ENCODE assay signal across 2 cellular contexts in genomic region chr17:44197980-44198720, GRCh38.
TF ChIP-seq lines count a peak whose summit lies in the region.

No MANE protein-coding gene starts in this region.

TF ChIP-seq in A549, 52 proteins besides CTCF, POLR2A, EP300 and RAD21:
- 0 out of 3 replicates have a peak, but pooled peaks have one; percentile 13 for TF ChIP-seq BCL3 (IDR thresholded peaks at IDR 0.05)
- TF ChIP-seq ZC3H11A (IDR thresholded peaks at IDR 0.05) = no peak
- TF ChIP-seq CBX2 (IDR thresholded peaks at IDR 0.05; ENCODE audit: borderline replicate concordance, low read depth) = no peak
- TF ChIP-seq ZNF302 (CRISPR knock-in tag; IDR thresholded peaks at IDR 0.05) = no peak
- TF ChIP-seq ELK1 (IDR thresholded peaks at IDR 0.05; ENCODE audit: low read depth, low read length) = no peak
- no peak for TF ChIP-seq MAZ (IDR thresholded peaks at IDR 0.05; ENCODE audit: borderline replicate concordance, low read depth, low read length)
- no peak for TF ChIP-seq FOXS1 (CRISPR knock-in tag; IDR thresholded peaks at IDR 0.05)
- no peak for TF ChIP-seq POLR2AphosphoS2 (conservative IDR thresholded peaks at IDR 0.05; ENCODE audit: low read length)
- no peak for TF ChIP-seq ZFP36 (IDR thresholded peaks at IDR 0.05; ENCODE audit: borderline replicate concordance, partially characterized antibody)
- TF ChIP-seq EHF (CRISPR knock-in tag; IDR thresholded peaks at IDR 0.05) = no peak
- no peak for TF ChIP-seq CBX8 (IDR thresholded peaks at IDR 0.05)
- TF ChIP-seq RCOR1 (IDR thresholded peaks at IDR 0.05; ENCODE audit: low read depth, low read length) = no peak
- peak; percentile 15; the same call in 1 of the 2 replicates for TF ChIP-seq MAX (IDR thresholded peaks at IDR 0.05)

TF ChIP-seq in K562, 482 proteins besides CTCF, POLR2A, EP300 and RAD21 (continues in another document):
- TF ChIP-seq ZKSCAN1 (IDR thresholded peaks at IDR 0.05; ENCODE audit: low read depth, low read length) (no peak), MAX (CRISPR knock-in tag; IDR thresholded peaks at IDR 0.05) (peak; percentile 19; the same call in 1 of the 2 replicates), ZC3H4 (CRISPR knock-in tag; IDR thresholded peaks at IDR 0.05; ENCODE audit: borderline replicate concordance) (no peak), SIRT6 (IDR thresholded peaks at IDR 0.05; ENCODE audit: low read depth, low read length) (no peak), ETV5 (CRISPR knock-in tag; IDR thresholded peaks at IDR 0.05; ENCODE audit: low read depth) (peak; percentile 46; the same call in 1 of the 2 replicates), NR2C1 (IDR thresholded peaks at IDR 0.05) (no peak), NR2C1 (tag; IDR thresholded peaks at IDR 0.05) (no peak), NFIC (IDR thresholded peaks at IDR 0.05) (no peak), MYNN (IDR thresholded peaks at IDR 0.05) (peak; percentile 42; the same call in 1 of the 2 replicates), MYNN (CRISPR knock-in tag; IDR thresholded peaks at IDR 0.05) (no peak), MAZ (CRISPR knock-in tag; conservative IDR thresholded peaks at IDR 0.05 in 1 of 2, IDR thresholded peaks at IDR 0.05 in 1 of 2) (peak in 1 of 2 experiments; percentile 76; a peak in 2 of 4 replicates), SMC3 (conservative IDR thresholded peaks at IDR 0.05; ENCODE audit: insufficient read depth, low read depth, low read length) (0 out of 2 replicates have a peak, but pooled peaks have one; percentile 21), XRCC5 (IDR thresholded peaks at IDR 0.05; ENCODE audit: low read depth, low read length) (0 out of 2 replicates have a peak, but pooled peaks have one; percentile 15), PKNOX1 (IDR thresholded peaks at IDR 0.05) (peak; percentile 40; the same call in 1 of the 2 replicates), TAF1 (IDR thresholded peaks at IDR 0.05; ENCODE audit: control insufficient read depth, extremely low read depth, insufficient read depth, low read length, severe bottlenecking) (peak; percentile 55), NR0B1 (IDR thresholded peaks at IDR 0.05; ENCODE audit: partially characterized antibody) (no peak), NONO (IDR thresholded peaks at IDR 0.05; ENCODE audit: low read depth in 2 of 2, low read length in 1 of 2) (no peak), TAF7 (tag; IDR thresholded peaks at IDR 0.05) (0 out of 2 replicates have a peak, but pooled peaks have one; percentile 38), ESRRA (IDR thresholded peaks at IDR 0.05; ENCODE audit: borderline replicate concordance, low read depth) (peak; percentile 75), JUND (IDR thresholded peaks at IDR 0.05; ENCODE audit: borderline replicate concordance, low read depth, low read length) (0 out of 2 replicates have a peak, but pooled peaks have one; percentile 2), JUND (tag; IDR thresholded peaks at IDR 0.05; ENCODE audit: borderline replicate concordance, low read depth, low read length) (no peak), NRF1 (conservative IDR thresholded peaks at IDR 0.05 in 1 of 2, IDR thresholded peaks at IDR 0.05 in 1 of 2) (0 out of 4 replicates have a peak, but pooled peaks of 1 of the 2 experiments have one; percentile 14), EGR1 (conservative IDR thresholded peaks at IDR 0.05) (0 out of 2 replicates have a peak, but pooled peaks have one; percentile 22), POLR2AphosphoS5 (IDR thresholded peaks at IDR 0.05; ENCODE audit: control insufficient read depth, insufficient read depth, low read depth, low read length) (peak; percentile 47; the same call in 1 of the 2 replicates), NR1H2 (CRISPR knock-in tag; IDR thresholded peaks at IDR 0.05) (0 out of 2 replicates have a peak, but pooled peaks have one; percentile 12), PML (IDR thresholded peaks at IDR 0.05; ENCODE audit: low read length) (0 out of 2 replicates have a peak, but pooled peaks have one; percentile 48), SMAD2 (IDR thresholded peaks at IDR 0.05; ENCODE audit: low read depth, low read length) (no peak), FOXP4 (CRISPR knock-in tag; IDR thresholded peaks at IDR 0.05; ENCODE audit: borderline replicate concordance) (no peak), NEUROD1 (IDR thresholded peaks at IDR 0.05; ENCODE audit: borderline replicate concordance, low read depth, low read length, partially characterized antibody) (peak; percentile 21), L3MBTL2 (IDR thresholded peaks at IDR 0.05) (peak; percentile 26; the same call in 1 of the 2 replicates), RB1 (IDR thresholded peaks at IDR 0.05; ENCODE audit: low read depth) (0 out of 2 replicates have a peak, but pooled peaks have one; percentile 2), DPF2 (IDR thresholded peaks at IDR 0.05) (0 out of 2 replicates have a peak, but pooled peaks have one; percentile 11), RBM34 (IDR thresholded peaks at IDR 0.05; ENCODE audit: borderline replicate concordance, insufficient read depth, low read length) (no peak), E2F6 (IDR thresholded peaks at IDR 0.05; ENCODE audit: borderline replicate concordance in 1 of 2, extremely low read depth in 1 of 2, insufficient read depth in 1 of 2, insufficient read length in 1 of 2, low read depth in 1 of 2, low read length in 1 of 2, poor library complexity in 1 of 2, severe bottlenecking in 1 of 2) (peak in 1 of 2 experiments; percentile 12), ZBTB9 (CRISPR knock-in tag; IDR thresholded peaks at IDR 0.05) (peak; percentile 56; the same call in 1 of the 2 replicates), TARDBP (IDR thresholded peaks at IDR 0.05) (no peak), KLF16 (IDR thresholded peaks at IDR 0.05) (0 out of 2 replicates have a peak, but pooled peaks have one; percentile 11), TBP (optimal IDR thresholded peaks at IDR 0.05; ENCODE audit: low read depth, low read length) (peak; percentile 65), CC2D1A (IDR thresholded peaks at IDR 0.05) (peak; percentile 12; the same call in 1 of the 2 replicates), NCOA6 (IDR thresholded peaks at IDR 0.05) (no peak)
- TF ChIP-seq, protein P1, sequence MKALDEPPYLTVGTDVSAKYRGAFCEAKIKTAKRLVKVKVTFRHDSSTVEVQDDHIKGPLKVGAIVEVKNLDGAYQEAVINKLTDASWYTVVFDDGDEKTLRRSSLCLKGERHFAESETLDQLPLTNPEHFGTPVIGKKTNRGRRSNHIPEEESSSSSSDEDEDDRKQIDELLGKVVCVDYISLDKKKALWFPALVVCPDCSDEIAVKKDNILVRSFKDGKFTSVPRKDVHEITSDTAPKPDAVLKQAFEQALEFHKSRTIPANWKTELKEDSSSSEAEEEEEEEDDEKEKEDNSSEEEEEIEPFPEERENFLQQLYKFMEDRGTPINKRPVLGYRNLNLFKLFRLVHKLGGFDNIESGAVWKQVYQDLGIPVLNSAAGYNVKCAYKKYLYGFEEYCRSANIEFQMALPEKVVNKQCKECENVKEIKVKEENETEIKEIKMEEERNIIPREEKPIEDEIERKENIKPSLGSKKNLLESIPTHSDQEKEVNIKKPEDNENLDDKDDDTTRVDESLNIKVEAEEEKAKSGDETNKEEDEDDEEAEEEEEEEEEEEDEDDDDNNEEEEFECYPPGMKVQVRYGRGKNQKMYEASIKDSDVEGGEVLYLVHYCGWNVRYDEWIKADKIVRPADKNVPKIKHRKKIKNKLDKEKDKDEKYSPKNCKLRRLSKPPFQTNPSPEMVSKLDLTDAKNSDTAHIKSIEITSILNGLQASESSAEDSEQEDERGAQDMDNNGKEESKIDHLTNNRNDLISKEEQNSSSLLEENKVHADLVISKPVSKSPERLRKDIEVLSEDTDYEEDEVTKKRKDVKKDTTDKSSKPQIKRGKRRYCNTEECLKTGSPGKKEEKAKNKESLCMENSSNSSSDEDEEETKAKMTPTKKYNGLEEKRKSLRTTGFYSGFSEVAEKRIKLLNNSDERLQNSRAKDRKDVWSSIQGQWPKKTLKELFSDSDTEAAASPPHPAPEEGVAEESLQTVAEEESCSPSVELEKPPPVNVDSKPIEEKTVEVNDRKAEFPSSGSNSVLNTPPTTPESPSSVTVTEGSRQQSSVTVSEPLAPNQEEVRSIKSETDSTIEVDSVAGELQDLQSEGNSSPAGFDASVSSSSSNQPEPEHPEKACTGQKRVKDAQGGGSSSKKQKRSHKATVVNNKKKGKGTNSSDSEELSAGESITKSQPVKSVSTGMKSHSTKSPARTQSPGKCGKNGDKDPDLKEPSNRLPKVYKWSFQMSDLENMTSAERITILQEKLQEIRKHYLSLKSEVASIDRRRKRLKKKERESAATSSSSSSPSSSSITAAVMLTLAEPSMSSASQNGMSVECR (CRISPR knock-in tag; IDR thresholded peaks at IDR 0.05) = no peak
- TF ChIP-seq, protein P2, sequence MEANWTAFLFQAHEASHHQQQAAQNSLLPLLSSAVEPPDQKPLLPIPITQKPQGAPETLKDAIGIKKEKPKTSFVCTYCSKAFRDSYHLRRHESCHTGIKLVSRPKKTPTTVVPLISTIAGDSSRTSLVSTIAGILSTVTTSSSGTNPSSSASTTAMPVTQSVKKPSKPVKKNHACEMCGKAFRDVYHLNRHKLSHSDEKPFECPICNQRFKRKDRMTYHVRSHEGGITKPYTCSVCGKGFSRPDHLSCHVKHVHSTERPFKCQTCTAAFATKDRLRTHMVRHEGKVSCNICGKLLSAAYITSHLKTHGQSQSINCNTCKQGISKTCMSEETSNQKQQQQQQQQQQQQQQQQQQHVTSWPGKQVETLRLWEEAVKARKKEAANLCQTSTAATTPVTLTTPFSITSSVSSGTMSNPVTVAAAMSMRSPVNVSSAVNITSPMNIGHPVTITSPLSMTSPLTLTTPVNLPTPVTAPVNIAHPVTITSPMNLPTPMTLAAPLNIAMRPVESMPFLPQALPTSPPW (CRISPR knock-in tag; IDR thresholded peaks at IDR 0.05) = peak; percentile 68
- TF ChIP-seq, protein P3, sequence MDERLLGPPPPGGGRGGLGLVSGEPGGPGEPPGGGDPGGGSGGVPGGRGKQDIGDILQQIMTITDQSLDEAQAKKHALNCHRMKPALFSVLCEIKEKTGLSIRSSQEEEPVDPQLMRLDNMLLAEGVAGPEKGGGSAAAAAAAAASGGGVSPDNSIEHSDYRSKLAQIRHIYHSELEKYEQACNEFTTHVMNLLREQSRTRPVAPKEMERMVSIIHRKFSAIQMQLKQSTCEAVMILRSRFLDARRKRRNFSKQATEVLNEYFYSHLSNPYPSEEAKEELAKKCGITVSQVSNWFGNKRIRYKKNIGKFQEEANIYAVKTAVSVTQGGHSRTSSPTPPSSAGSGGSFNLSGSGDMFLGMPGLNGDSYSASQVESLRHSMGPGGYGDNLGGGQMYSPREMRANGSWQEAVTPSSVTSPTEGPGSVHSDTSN (CRISPR knock-in tag; IDR thresholded peaks at IDR 0.05; ENCODE audit: low read depth) = no peak
- TF ChIP-seq, protein P3 (tag; conservative IDR thresholded peaks at IDR 0.05; ENCODE audit: low read depth) = 0 out of 2 replicates have a peak, but pooled peaks have one; percentile 8
